In genomic region chr17:44279586-44280344, GRCh38 we compare ENCODE assay signal across 1 cellular context.
A peak's percentile ranks its signal among the peaks of the same experiment; 100 is the strongest.
TF ChIP-seq lines count a peak whose summit lies in the region.

No MANE protein-coding gene starts in this region.

TF ChIP-seq in HEK293, 187 proteins besides CTCF, POLR2A, EP300 and RAD21 (continued from another document):
- TF ChIP-seq ZNF518A (tag by site-specific recombination; conservative IDR thresholded peaks at IDR 0.05; ENCODE audit: low read depth): no peak
- peak; percentile 29 for TF ChIP-seq ZNF341 (tag by site-specific recombination; IDR thresholded peaks at IDR 0.05; ENCODE audit: low read depth)
